ENCODE assay signal across 25 cellular contexts in the genomic region with DNA sequence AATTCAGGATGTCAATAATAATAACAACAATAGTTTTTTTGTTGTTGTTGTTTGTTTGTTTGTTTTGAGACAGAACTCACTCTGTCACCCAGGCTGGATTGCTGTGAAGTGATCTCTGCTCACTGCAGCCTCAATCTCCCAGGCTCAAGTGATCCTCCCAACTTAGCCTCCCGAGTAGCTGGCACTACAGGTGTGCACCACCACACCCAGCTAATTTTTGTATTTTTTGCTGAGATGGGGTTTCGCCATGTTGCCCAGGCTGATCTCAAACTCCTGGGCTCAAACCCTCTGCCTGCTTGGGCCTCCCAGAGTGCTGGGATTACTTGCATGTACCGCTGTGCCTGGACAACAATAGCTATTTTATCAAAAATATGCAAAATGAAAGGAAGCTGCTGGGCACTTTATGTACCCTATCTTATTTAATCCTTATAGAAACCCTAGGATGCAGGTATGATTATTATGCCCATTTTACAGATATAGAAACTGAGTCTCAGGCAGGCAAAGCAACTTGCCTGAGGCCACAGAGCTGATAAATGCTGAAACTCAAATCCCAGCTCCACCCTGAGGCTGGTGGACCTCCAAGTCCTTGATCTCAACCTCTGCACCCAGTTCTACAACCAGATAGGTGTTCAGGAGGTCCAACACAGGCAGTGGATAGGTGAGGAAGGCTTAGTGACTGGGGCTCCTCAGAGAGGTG. TPM values are rescaled to one million over a fixed set of nuclear protein-coding genes. Genes with fewer than 3 reads are reported as not detected.
"Had no signal": no experiment of that assay in that cellular context is flagged by ENCODE, and none has a peak within 500 bp of the region (broad histone marks: within the 10 kb centered on the region; RNA-seq: fewer than 3 reads in every experiment).

No MANE protein-coding gene starts in this region.

- H3K9me3 ChIP-seq: ascending aorta, Peyer's patch, SJCRH30, SK-N-SH had no signal

- H3K4me1 ChIP-seq: ascending aorta, Peyer's patch had no signal

- H3K27ac ChIP-seq: ascending aorta, cardiac muscle cell, Peyer's patch, RWPE1, SJCRH30, VCaP had no signal

- ATAC-seq: activated CD4-positive, alpha-beta T cell treated with anti-CD3 and anti-CD28 coated beads for 36 hours; activated T-helper 17 cell treated with anti-CD3 and anti-CD28 coated beads, Interleukin-2, amount 50 U/mL, for 72 hours had no signal

- DNase-seq: activated CD4-positive, alpha-beta memory T cell treated with anti-CD3 and anti-CD28 coated beads, Interleukin-2, amount 10 ng/mL, durations not matched to agents 7 days and 5 days; activated CD4-positive, alpha-beta T cell treated with anti-CD3 and anti-CD28 coated beads for 36 hours; activated CD4-positive, alpha-beta T cell treated with anti-CD3 and anti-CD28 coated beads, Interleukin-2, amount 50 U/mL, for 1 hour; activated T-cell treated with anti-CD3 and anti-CD28 coated beads for 4 hours; activated T-cell treated with anti-CD3 and anti-CD28 coated beads, Interleukin-2, amount 50 U/mL, for 48 hours; KG1; NCI-H1092; NCI-H1417; NCI-H2029; NCI-H2107; NCI-H2171 treated with DMSO at 0.1 percent for 48 hours; NCI-H226; NCI-H526 treated with DMSO at 0.1 percent for 48 hours; NK-92 treated with Interleukin-12 subunit alpha and Interleukin-12 subunit beta, amount 100 ng/mL, for 24 hours; OCI-M1; Right ventricle myocardium superior; SJCRH30; SK-N-SH; T-helper 1 cell had no signal

- H3K36me3 ChIP-seq: ascending aorta, cardiac muscle cell, Peyer's patch, SJCRH30 had no signal

- H3K4me3 ChIP-seq: ascending aorta, cardiac muscle cell, Peyer's patch, SJCRH30 had no signal

- H3K27me3 ChIP-seq: ascending aorta, cardiac muscle cell, Peyer's patch, SJCRH30 had no signal

RNA-seq across cellular contexts. Expression of gene CITED4, which starts 60.0 kb away (rescaled TPM):
- total RNA-seq: SJCRH30 had no signal
